ENCODE assay signal across 12 cellular contexts in the genomic region with DNA sequence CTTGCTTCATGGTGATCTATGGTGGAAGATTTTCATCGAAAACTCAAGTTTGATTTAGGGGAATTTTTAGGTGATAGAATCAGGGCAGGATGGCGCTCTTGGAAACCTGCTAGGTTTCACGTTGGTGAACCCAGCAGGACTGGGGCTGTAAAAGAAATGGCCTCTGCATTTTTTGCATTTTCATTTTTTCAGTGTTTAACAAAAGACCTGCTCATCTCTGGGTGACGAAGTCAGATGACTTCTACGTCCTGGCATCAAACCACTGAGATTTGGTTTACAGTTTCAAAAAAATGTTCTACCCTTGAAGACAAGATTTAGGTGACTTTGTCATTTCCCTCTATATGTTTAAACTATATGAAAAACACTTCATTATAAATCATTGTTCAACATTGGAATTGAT. TPM values are rescaled to one million over a fixed set of nuclear protein-coding genes. Genes with fewer than 3 reads are reported as not detected.
DNase-seq lines count a peak whose midpoint lies in the region; ATAC-seq and TF ChIP-seq lines count a peak whose summit lies in the region.
"Had no signal": no experiment of that assay in that cellular context is flagged by ENCODE, and none has a peak within 500 bp of the region (broad histone marks: within the 10 kb centered on the region; RNA-seq: fewer than 3 reads in every experiment).

No MANE protein-coding gene starts in this region.

- H2AFZ ChIP-seq in Loucy (ENCODE audit: low read length): no peak overlapping the region
- H2AFZ ChIP-seq in neural cell (ENCODE audit: low read depth, low read length): no peak overlapping the region

- POLR2A ChIA-PET in CD4-positive, alpha-beta T cell (lab: Charles Lee): interaction anchor here (0.7 to 2.4 kb wide), 2 partner anchors 24 to 33 kb away, joined by 3 to 6 read pairs; no protein-coding TSS in a partner anchor

- no peaks in the 10 kb centered on the region for H3K27me3 Mint-ChIP-seq in CD4-positive, alpha-beta T cell
- peaks cover 3% of the 10 kb centered on the region for H3K27me3 Mint-ChIP-seq in brain

- H3K27ac Mint-ChIP-seq in CD4-positive, alpha-beta T cell: peak overlapping the region; percentile 75
- peak overlapping the region in 3 of 5 experiments; percentile 4 to 69 (median 8) for H3K27ac Mint-ChIP-seq in brain

- peaks cover 51% of the 10 kb centered on the region for H3K4me1 Mint-ChIP-seq in CD4-positive, alpha-beta T cell (ENCODE audit: low read depth)
- H3K4me1 Mint-ChIP-seq in brain: peaks cover 56% of the 10 kb centered on the region

- TF ChIP-seq EP300 in neural cell (conservative IDR thresholded peaks at IDR 0.05; ENCODE audit: poor library complexity, severe bottlenecking): no peak

- H3K9ac ChIP-seq in Loucy (ENCODE audit: low read depth, low read length, poor library complexity, severe bottlenecking): peak overlapping the region; percentile 87
- no peak overlapping the region for H3K9ac ChIP-seq in neural cell (ENCODE audit: low read length)

- H3F3A ChIP-seq in Loucy (ENCODE audit: low read depth): peaks cover 21% of the 10 kb centered on the region
- no peaks in the 10 kb centered on the region for H3F3A ChIP-seq in neural cell (ENCODE audit: insufficient read depth, low read length, poor library complexity, severe bottlenecking)

- H3K4me3 ChIP-seq in Loucy (ENCODE audit: low read length, poor library complexity, severe bottlenecking): peak overlapping the region; percentile 95
- peak overlapping the region; percentile 3 for H3K4me3 ChIP-seq in neural cell (ENCODE audit: low read length)

- H3K4me1 ChIP-seq in Loucy (ENCODE audit: insufficient read depth, low read length, poor library complexity, severe bottlenecking): peaks cover 52% of the 10 kb centered on the region

- ATAC-seq in CD4-positive, alpha-beta T cell (ENCODE audit: poor library complexity): no peak
- ATAC-seq in HG02840 (IDR thresholded peaks at IDR 0.05; ENCODE audit: low FRiP score, unreplicated experiment) (no peak), HG03439 (IDR thresholded peaks at IDR 0.05; ENCODE audit: unreplicated experiment) (no peak)

- no peaks in the 10 kb centered on the region for H3K27me3 ChIP-seq in CD4-positive, alpha-beta T cell (ENCODE audit: control insufficient read depth, insufficient read depth, low read length)
- H3K27me3 ChIP-seq in Loucy (ENCODE audit: insufficient read depth, low read length, poor library complexity, severe bottlenecking) (no peaks in the 10 kb centered on the region), neural cell (ENCODE audit: insufficient read depth, low read depth, low read length) (no peaks in the 10 kb centered on the region)

- no peak for DNase-seq in CD4-positive, alpha-beta T cell
- DNase-seq in cerebellar nuclear complex (lab: John Stamatoyannopoulos, UW): no peak
- no peak for DNase-seq in NCI-H187 treated with DMSO at 0.1 percent for 48 hours (lab: John Stamatoyannopoulos, UW)
- DNase-seq: amygdala; NCI-H2171; stimulated activated naive CD4-positive, alpha-beta T cell had no signal

- H3K9me3 ChIP-seq in CD4-positive, alpha-beta T cell (ENCODE audit: control insufficient read depth, low read length): no peaks in the 10 kb centered on the region
- H3K9me3 ChIP-seq in Loucy (ENCODE audit: insufficient read depth, low read depth, low read length) (no peaks in the 10 kb centered on the region), neural cell (ENCODE audit: low read length) (no peaks in the 10 kb centered on the region)

- intact Hi-C loops in CD4-positive, alpha-beta T cell (cut with DNase I, micrococcal nuclease): loop anchor here (5.0 kb wide), 2 partner anchors 37 to 42 kb away; no protein-coding TSS in a partner anchor

- no peak overlapping the region for H3K27ac ChIP-seq in CD4-positive, alpha-beta T cell (ENCODE audit: low read depth, low read length)
- H3K27ac ChIP-seq in neural cell (ENCODE audit: low read length): no peak overlapping the region
- H3K27ac ChIP-seq: VCaP had no signal

- peak overlapping the region; percentile 66 for H3K4me3 Mint-ChIP-seq in CD4-positive, alpha-beta T cell
- H3K4me3 Mint-ChIP-seq in brain: peak overlapping the region; percentile 70 to 99 (median 98)

- H3K9me2 ChIP-seq in Loucy (replicated peaks; ENCODE audit: low read depth, low read length): no peaks in the 10 kb centered on the region
- H3K9me2 ChIP-seq in neural cell (ENCODE audit: insufficient read depth, low read length): no peaks in the 10 kb centered on the region

- H3K4me2 ChIP-seq in Loucy (ENCODE audit: low read depth, low read length, poor library complexity, severe bottlenecking) (peak overlapping the region; percentile 99), neural cell (ENCODE audit: low read length) (no peak overlapping the region)

- H3K36me3 ChIP-seq in Loucy (ENCODE audit: insufficient read depth, low read length): no peaks in the 10 kb centered on the region
- no peaks in the 10 kb centered on the region for H3K36me3 ChIP-seq in neural cell (ENCODE audit: insufficient read depth, low read length)

- TF ChIP-seq CTCF in CD4-positive, alpha-beta T cell (IDR thresholded peaks at IDR 0.05): no peak
- TF ChIP-seq CTCF in Loucy (conservative IDR thresholded peaks at IDR 0.05; ENCODE audit: low read length): no peak
- TF ChIP-seq CTCF in brain (conservative IDR thresholded peaks at IDR 0.05): no peak
- TF ChIP-seq CTCF in neural cell (IDR thresholded peaks at IDR 0.05; ENCODE audit: poor library complexity, severe bottlenecking): no peak

- H4K20me1 ChIP-seq in Loucy (ENCODE audit: insufficient read depth, low read length, poor library complexity, severe bottlenecking): peaks cover 27% of the 10 kb centered on the region
- H4K20me1 ChIP-seq in neural cell (ENCODE audit: insufficient read depth): no peaks in the 10 kb centered on the region

- peaks cover 68% of the 10 kb centered on the region for H3K79me2 ChIP-seq in Loucy (ENCODE audit: insufficient read depth, low read length)
- H3K79me2 ChIP-seq in neural cell (replicated peaks; ENCODE audit: insufficient read depth, low read length): peaks cover 52% of the 10 kb centered on the region

- TF ChIP-seq RAD21 in neural cell (conservative IDR thresholded peaks at IDR 0.05): no peak

- H3K36me3 Mint-ChIP-seq in CD4-positive, alpha-beta T cell (ENCODE audit: low read depth): peaks cover 21% of the 10 kb centered on the region
- peaks cover 6% of the 10 kb centered on the region for H3K36me3 Mint-ChIP-seq in brain

- H3K9me3 Mint-ChIP-seq in CD4-positive, alpha-beta T cell: no peaks in the 10 kb centered on the region
- no peaks in the 10 kb centered on the region for H3K9me3 Mint-ChIP-seq in brain

- CTCF ChIA-PET in CD4-positive, alpha-beta T cell (lab: Charles Lee): interaction anchor here (4.0 kb wide), 1 partner anchor 19 kb away, joined by 23 read pairs; no protein-coding TSS in a partner anchor

TF ChIP-seq in neural cell, 6 proteins besides CTCF, POLR2A, EP300 and RAD21:
- TF ChIP-seq TAF1 (IDR thresholded peaks at IDR 0.05; ENCODE audit: low read depth) (no peak), MXI1 (conservative IDR thresholded peaks at IDR 0.05; ENCODE audit: poor library complexity, severe bottlenecking) (no peak), EZH2 (IDR thresholded peaks at IDR 0.05; ENCODE audit: borderline replicate concordance, insufficient read depth, low read length, poor library complexity, severe bottlenecking) (no peak), SMC3 (conservative IDR thresholded peaks at IDR 0.05; ENCODE audit: poor library complexity) (no peak), POLR2AphosphoS5 (IDR thresholded peaks at IDR 0.05) (no peak)
- TF ChIP-seq, protein P1, sequence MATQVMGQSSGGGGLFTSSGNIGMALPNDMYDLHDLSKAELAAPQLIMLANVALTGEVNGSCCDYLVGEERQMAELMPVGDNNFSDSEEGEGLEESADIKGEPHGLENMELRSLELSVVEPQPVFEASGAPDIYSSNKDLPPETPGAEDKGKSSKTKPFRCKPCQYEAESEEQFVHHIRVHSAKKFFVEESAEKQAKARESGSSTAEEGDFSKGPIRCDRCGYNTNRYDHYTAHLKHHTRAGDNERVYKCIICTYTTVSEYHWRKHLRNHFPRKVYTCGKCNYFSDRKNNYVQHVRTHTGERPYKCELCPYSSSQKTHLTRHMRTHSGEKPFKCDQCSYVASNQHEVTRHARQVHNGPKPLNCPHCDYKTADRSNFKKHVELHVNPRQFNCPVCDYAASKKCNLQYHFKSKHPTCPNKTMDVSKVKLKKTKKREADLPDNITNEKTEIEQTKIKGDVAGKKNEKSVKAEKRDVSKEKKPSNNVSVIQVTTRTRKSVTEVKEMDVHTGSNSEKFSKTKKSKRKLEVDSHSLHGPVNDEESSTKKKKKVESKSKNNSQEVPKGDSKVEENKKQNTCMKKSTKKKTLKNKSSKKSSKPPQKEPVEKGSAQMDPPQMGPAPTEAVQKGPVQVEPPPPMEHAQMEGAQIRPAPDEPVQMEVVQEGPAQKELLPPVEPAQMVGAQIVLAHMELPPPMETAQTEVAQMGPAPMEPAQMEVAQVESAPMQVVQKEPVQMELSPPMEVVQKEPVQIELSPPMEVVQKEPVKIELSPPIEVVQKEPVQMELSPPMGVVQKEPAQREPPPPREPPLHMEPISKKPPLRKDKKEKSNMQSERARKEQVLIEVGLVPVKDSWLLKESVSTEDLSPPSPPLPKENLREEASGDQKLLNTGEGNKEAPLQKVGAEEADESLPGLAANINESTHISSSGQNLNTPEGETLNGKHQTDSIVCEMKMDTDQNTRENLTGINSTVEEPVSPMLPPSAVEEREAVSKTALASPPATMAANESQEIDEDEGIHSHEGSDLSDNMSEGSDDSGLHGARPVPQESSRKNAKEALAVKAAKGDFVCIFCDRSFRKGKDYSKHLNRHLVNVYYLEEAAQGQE (IDR thresholded peaks at IDR 0.05; ENCODE audit: borderline replicate concordance): no peak

RNA-seq across cellular contexts. Expression of a gene that starts 1.9 kb away (rescaled TPM):
- total RNA-seq in CD4-positive, alpha-beta T cell: 10 to 100 TPM; 40.9 to 45.3 TPM
- polyA plus RNA-seq in brain (ENCODE audit: insufficient read depth, low read depth, low replicate concordance) (33.6 TPM), neural cell (65.7 and 81.8 TPM in 2 replicates)
- 61.6 and 64.1 TPM in 2 replicates for polyA minus RNA-seq in neural cell

RNA-seq across cellular contexts. Expression of a gene that starts 20.5 kb away (rescaled TPM):
- 100 to 1,000 TPM; 414 to 427 TPM for total RNA-seq in CD4-positive, alpha-beta T cell
- polyA plus RNA-seq in brain (ENCODE audit: insufficient read depth, low read depth, low replicate concordance) (11.3 TPM), neural cell (5.4 and 7.1 TPM in 2 replicates)
- polyA minus RNA-seq in neural cell: 14.9 and 17.3 TPM in 2 replicates
